Comparison of ENCODE assay signal across 22 cellular contexts in the genomic region with DNA sequence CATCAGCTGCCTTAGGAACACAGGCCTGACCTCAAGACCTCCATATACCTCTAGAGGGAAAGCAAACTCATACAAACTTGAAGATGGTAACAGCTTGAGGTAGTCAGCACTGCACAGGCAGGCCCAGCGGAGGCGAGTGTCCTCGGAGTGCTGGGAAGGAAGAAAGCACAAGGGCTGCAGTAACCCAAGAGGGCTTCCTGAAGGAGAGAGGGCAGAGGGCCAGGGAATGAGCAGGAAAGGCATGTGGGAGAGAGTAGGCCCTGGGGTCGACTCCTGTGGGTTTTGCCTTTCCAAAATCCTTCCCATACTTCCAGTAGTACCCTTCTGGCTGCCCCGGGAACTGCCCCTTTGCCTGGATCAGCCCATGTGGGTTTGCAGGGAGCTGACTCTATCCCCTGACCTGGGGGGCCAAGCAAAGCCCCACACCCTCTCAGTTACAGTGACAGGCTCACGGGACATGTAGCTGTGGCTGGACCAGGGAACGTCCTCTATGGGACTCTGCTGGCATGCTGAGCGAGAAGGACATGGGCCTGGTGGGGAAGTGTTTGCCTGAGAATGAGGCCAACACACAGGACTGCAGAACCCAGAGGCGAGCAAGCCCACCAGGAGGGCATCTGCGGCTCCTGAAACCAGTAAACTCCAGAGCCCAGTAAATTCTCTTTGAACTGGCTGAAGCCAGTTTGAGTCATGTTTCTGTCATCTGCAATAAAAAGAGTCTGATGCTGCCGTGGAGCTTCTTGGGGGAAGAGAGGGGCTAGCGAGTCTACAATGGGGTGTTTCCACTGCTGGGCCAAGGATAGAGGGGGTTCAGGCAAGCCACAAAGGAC.
DNase-seq lines count a peak whose midpoint lies in the region; ATAC-seq and TF ChIP-seq lines count a peak whose summit lies in the region.
"Had no signal": no experiment of that assay in that cellular context is flagged by ENCODE, and none has a peak within 500 bp of the region (broad histone marks: within the 10 kb centered on the region; RNA-seq: fewer than 3 reads in every experiment).

No MANE protein-coding gene starts in this region.

- POLR2A ChIA-PET in HEK293 (lab: Yijun Ruan, JAX) (no interaction called here), T-cell (lab: Charles Lee) (no interaction called here)

- ATAC-seq in GM21576 (IDR thresholded peaks at IDR 0.05; ENCODE audit: unreplicated experiment) (no peak), T-cell (replicated peaks in 1 of 4) (no peak)
- ATAC-seq: mucosa of descending colon had no signal

- H3K9me3 ChIP-seq in HEK293 (ENCODE audit: control insufficient read depth, insufficient read depth, low read depth, low read length) (no peaks in the 10 kb centered on the region), neural progenitor cell (ENCODE audit: low read depth) (no peaks in the 10 kb centered on the region)
- H3K9me3 ChIP-seq: stomach had no signal

- CTCF ChIA-PET in HEK293 (lab: Yijun Ruan, JAX) = interaction anchor here (1.0 kb wide), 1 partner anchor 64 kb away, joined by 3 read pairs; a partner anchor contains a TSS
- CTCF ChIA-PET in T-cell (lab: Charles Lee) = no interaction called here

- H3K27me3 ChIP-seq in neural progenitor cell = no peaks in the 10 kb centered on the region
- H3K27me3 ChIP-seq: stomach had no signal

- no peak for TF ChIP-seq CTCF in HEK293 (tag by site-specific recombination; IDR thresholded peaks at IDR 0.05)
- no peak for TF ChIP-seq CTCF in neural progenitor cell (IDR thresholded peaks at IDR 0.05)

- H3K4me2 ChIP-seq in neural progenitor cell = peak overlapping the region; percentile 34

- no peaks in the 10 kb centered on the region for H3K36me3 Mint-ChIP-seq in dendritic cell treated with granulocyte-macrophage colony-stimulating factor and Interleukin-4, amounts not matched to agents 40 ng/mL and 50 ng/mL, for 4 days (ENCODE audit: low read depth)
- peaks cover 7% of the 10 kb centered on the region for H3K36me3 Mint-ChIP-seq in neural progenitor cell
- H3K36me3 Mint-ChIP-seq in T-cell = no peaks in the 10 kb centered on the region
- H3K36me3 Mint-ChIP-seq: immature natural killer cell had no signal

- no peaks in the 10 kb centered on the region for H3K36me3 ChIP-seq in HEK293 (ENCODE audit: control insufficient read depth in 2 of 2, insufficient read depth in 1 of 2, low read length in 2 of 2)
- H3K36me3 ChIP-seq in neural progenitor cell = no peaks in the 10 kb centered on the region
- H3K36me3 ChIP-seq: stomach had no signal

- peak overlapping the region; percentile 5 for H3K27ac Mint-ChIP-seq in dendritic cell treated with granulocyte-macrophage colony-stimulating factor and Interleukin-4, amounts not matched to agents 40 ng/mL and 50 ng/mL, for 4 days
- H3K27ac Mint-ChIP-seq in neural progenitor cell (peak overlapping the region; percentile 97), T-cell (no peak overlapping the region)
- H3K27ac Mint-ChIP-seq: immature natural killer cell had no signal

- no peaks in the 10 kb centered on the region for H3F3A ChIP-seq in neural progenitor cell (ENCODE audit: low read depth)

- intact Hi-C loops in dendritic cell treated with granulocyte-macrophage colony-stimulating factor and Interleukin-4, amounts not matched to agents 40 ng/mL and 50 ng/mL, for 4 days (cut with micrococcal nuclease) = no loop called here

- H3K79me2 ChIP-seq in neural progenitor cell (ENCODE audit: low read depth) = no peaks in the 10 kb centered on the region

- peak; percentile 16 for DNase-seq in D341Med (ENCODE audit: low spot score)
- no peak for DNase-seq in neural progenitor cell (ENCODE audit: low spot score)
- no peak for DNase-seq in NCI-H446 treated with DMSO at 0.1 percent for 48 hours (lab: John Stamatoyannopoulos, UW)
- no peak for DNase-seq in GM19240 (ENCODE audit: insufficient read length, low spot score)
- no peak for DNase-seq in T-cell
- DNase-seq: activated naive CD4-positive, alpha-beta T cell treated with Interleukin-2 at 50 U/mL for 16 hours; activated T-cell treated with anti-CD3 and anti-CD28 coated beads, Interleukin-2, amount 50 U/mL, for 48 hours; COR-L47; DMS79 treated with DMSO at 0.1 percent for 48 hours; immature natural killer cell; KBM-7; mucosa of descending colon; NCI-H1694; NCI-H2171 treated with DMSO at 0.1 percent for 48 hours; NCI-H526 treated with DMSO at 0.1 percent for 48 hours; SIG-M5; stimulated activated CD4-positive, alpha-beta T cell treated with anti-CD3 and anti-CD28 coated beads, Interleukin-12 subunit alpha, Interleukin-12 subunit beta, amount 100 ng/mL, for 4 hours; stomach; trophoblast cell had no signal

- peaks cover 1% of the 10 kb centered on the region for H3K27me3 Mint-ChIP-seq in dendritic cell treated with granulocyte-macrophage colony-stimulating factor and Interleukin-4, amounts not matched to agents 40 ng/mL and 50 ng/mL, for 4 days
- H3K27me3 Mint-ChIP-seq in neural progenitor cell (ENCODE audit: insufficient read depth, low read depth) (peaks cover 5% of the 10 kb centered on the region), T-cell (peaks cover 1 to 5% of the 10 kb centered on the region in 2 donors)

- H3K4me1 Mint-ChIP-seq in dendritic cell treated with granulocyte-macrophage colony-stimulating factor and Interleukin-4, amounts not matched to agents 40 ng/mL and 50 ng/mL, for 4 days (ENCODE audit: low read depth) = peaks cover 13% of the 10 kb centered on the region
- peaks cover 29% of the 10 kb centered on the region for H3K4me1 Mint-ChIP-seq in neural progenitor cell
- no peaks in the 10 kb centered on the region for H3K4me1 Mint-ChIP-seq in T-cell
- H3K4me1 Mint-ChIP-seq: immature natural killer cell had no signal

- H3K4me1 ChIP-seq in HEK293 (ENCODE audit: control insufficient read depth, insufficient read depth, low read length) (no peaks in the 10 kb centered on the region), neural progenitor cell (peaks cover 13% of the 10 kb centered on the region)
- H3K4me1 ChIP-seq: stomach had no signal

- H4K20me1 ChIP-seq in neural progenitor cell (ENCODE audit: low read depth) = no peaks in the 10 kb centered on the region

- no peak overlapping the region for H3K9ac ChIP-seq in neural progenitor cell

- H3K4me3 ChIP-seq in HEK293 (ENCODE audit: low read depth, low read length) (no peak overlapping the region), neural progenitor cell (no peak overlapping the region)
- H3K4me3 ChIP-seq: mucosa of descending colon, stomach had no signal

- H2AFZ ChIP-seq in neural progenitor cell (replicated peaks) = peak overlapping the region; percentile 40

- no peak overlapping the region for H3K27ac ChIP-seq in HEK293 (ENCODE audit: extremely low read depth, low read depth, low read length)
- H3K27ac ChIP-seq in neural progenitor cell = no peak overlapping the region
- H3K27ac ChIP-seq: stomach had no signal

- no peak overlapping the region for H3K4me3 Mint-ChIP-seq in dendritic cell treated with granulocyte-macrophage colony-stimulating factor and Interleukin-4, amounts not matched to agents 40 ng/mL and 50 ng/mL, for 4 days
- peak overlapping the region; percentile 64 for H3K4me3 Mint-ChIP-seq in neural progenitor cell
- H3K4me3 Mint-ChIP-seq in T-cell = no peak overlapping the region
- H3K4me3 Mint-ChIP-seq: immature natural killer cell had no signal

- no peaks in the 10 kb centered on the region for H3K9me3 Mint-ChIP-seq in dendritic cell treated with granulocyte-macrophage colony-stimulating factor and Interleukin-4, amounts not matched to agents 40 ng/mL and 50 ng/mL, for 4 days
- H3K9me3 Mint-ChIP-seq in neural progenitor cell = peaks cover 26% of the 10 kb centered on the region
- no peaks in the 10 kb centered on the region for H3K9me3 Mint-ChIP-seq in T-cell
- H3K9me3 Mint-ChIP-seq: immature natural killer cell had no signal

TF ChIP-seq in HEK293, 187 proteins besides CTCF, POLR2A, EP300 and RAD21:
- TF ChIP-seq ZNF133 (tag by site-specific recombination; IDR thresholded peaks at IDR 0.05) (no peak), ZIC2 (tag by site-specific recombination; IDR thresholded peaks at IDR 0.05) (peak; percentile 16; the same call in 1 of the 2 replicates)

Comparison
In these comparisons a context has a peak if more than half of its experiments do, and no peak if none do; other contexts are left out.
1. H3K27ac Mint-ChIP-seq: peak in dendritic cell treated with granulocyte-macrophage colony-stimulating factor and Interleukin-4, amounts not matched to agents 40 ng/mL and 50 ng/mL, for 4 days (single experiment) and neural progenitor cell (single experiment); none in T-cell (0 of 2).